ENCODE assay signal across 17 cellular contexts in genomic region chr3:107757140-107757539, GRCh38.
"Had no signal": no experiment of that assay in that cellular context is flagged by ENCODE, and none has a peak within 500 bp of the region (broad histone marks: within the 10 kb centered on the region; RNA-seq: fewer than 3 reads in every experiment).

No MANE protein-coding gene starts in this region.

- FAIRE-seq: HepG2 had no signal

- DNase-seq: Karpas-422, KG1, MM.1S, NCI-H1092 treated with DMSO at 0.1 percent for 48 hours, NCI-H1436, NCI-H1930, NCI-H2081, NCI-H2107, NCI-H2227 treated with DMSO at 0.1 percent for 48 hours, NCI-H69, NCI-H774, Right ventricle myocardium superior, RPMI8226, SIG-M5 had no signal

- H3K27ac ChIP-seq: SJSA1, SK-N-MC had no signal

- H3K4me1 ChIP-seq: SJSA1 had no signal

- H3K36me3 ChIP-seq: SJSA1 had no signal

- ATAC-seq: HepG2 had no signal

- H3K27me3 ChIP-seq: SJSA1 had no signal

- H3K4me3 ChIP-seq: SJSA1, SK-N-MC had no signal

- H3K9me3 ChIP-seq: SJSA1 had no signal
